8 cellular contexts compared by ENCODE assay signal in genomic region chr4:24470681-24471622, GRCh38.
DNase-seq lines count a peak whose midpoint lies in the region; ATAC-seq and TF ChIP-seq lines count a peak whose summit lies in the region.

No MANE protein-coding gene starts in this region.

- no peak for TF ChIP-seq POLR2A in testis (IDR thresholded peaks at IDR 0.05)

- H3K36me3 ChIP-seq in endocrine pancreas (ENCODE audit: control insufficient read depth, insufficient read depth, low read length): no peaks in the 10 kb centered on the region
- H3K36me3 ChIP-seq in mucosa of descending colon (ENCODE audit: low read depth): no peaks in the 10 kb centered on the region
- no peaks in the 10 kb centered on the region for H3K36me3 ChIP-seq in testis (ENCODE audit: low read depth, missing control alignments)

- H3K9me3 Mint-ChIP-seq in activated CD4-positive, alpha-beta T cell treated with anti-CD3 and anti-CD28 coated beads, Interleukin-2, amount 10 ng/mL, durations not matched to agents 24 days and 14 days: no peaks in the 10 kb centered on the region

- TF ChIP-seq CTCF in mucosa of descending colon (IDR thresholded peaks at IDR 0.05) (no peak), testis (IDR thresholded peaks at IDR 0.05) (no peak)

- H3K4me3 Mint-ChIP-seq in activated CD4-positive, alpha-beta T cell treated with anti-CD3 and anti-CD28 coated beads, Interleukin-2, amount 10 ng/mL, durations not matched to agents 24 days and 14 days: peak overlapping the region; percentile 90

- intact Hi-C loops in activated CD4-positive, alpha-beta T cell treated with anti-CD3 and anti-CD28 coated beads, Interleukin-2, amount 10 ng/mL, durations not matched to agents 24 days and 14 days (cut with micrococcal nuclease): loop anchor here (5.0 to 10.0 kb wide), 4 partner anchors 84 to 1139 kb away; partner anchors contain the start of gene SEPSECS
- intact Hi-C loops in mucosa of descending colon (cut with DNase I, micrococcal nuclease): no loop called here
- intact Hi-C loops in testis (cut with DNase I; ENCODE audit: low total_unique reads): no loop called here

- peaks cover 28% of the 10 kb centered on the region for H3K4me1 Mint-ChIP-seq in activated CD4-positive, alpha-beta T cell treated with anti-CD3 and anti-CD28 coated beads, Interleukin-2, amount 10 ng/mL, durations not matched to agents 24 days and 14 days

- no peaks in the 10 kb centered on the region for H3K9me3 ChIP-seq in endocrine pancreas (ENCODE audit: control insufficient read depth, low read length)
- H3K9me3 ChIP-seq in mucosa of descending colon: no peaks in the 10 kb centered on the region
- H3K9me3 ChIP-seq in testis: no peaks in the 10 kb centered on the region

- DNase-seq in COR-L47 (lab: John Stamatoyannopoulos, UW) (peak; percentile 31), HK-2 (ENCODE audit: unreplicated experiment) (peak; percentile 54), mucosa of descending colon (peak; percentile 24 to 53 (median 40)), testis (peak; percentile 37)
- peak; percentile 74 for DNase-seq in activated CD4-positive, alpha-beta T cell treated with anti-CD3 and anti-CD28 coated beads, Interleukin-2, amount 10 ng/mL, durations not matched to agents 24 days and 14 days

- H3K36me3 Mint-ChIP-seq in activated CD4-positive, alpha-beta T cell treated with anti-CD3 and anti-CD28 coated beads, Interleukin-2, amount 10 ng/mL, durations not matched to agents 24 days and 14 days (ENCODE audit: low read depth): peaks cover 1% of the 10 kb centered on the region

- H3K27ac Mint-ChIP-seq in activated CD4-positive, alpha-beta T cell treated with anti-CD3 and anti-CD28 coated beads, Interleukin-2, amount 10 ng/mL, durations not matched to agents 24 days and 14 days: peak overlapping the region; percentile 87

- H3K9ac ChIP-seq in endocrine pancreas (ENCODE audit: control insufficient read depth, insufficient read depth, low read length): peak overlapping the region; percentile 44

- no peaks in the 10 kb centered on the region for H3K4me1 ChIP-seq in endocrine pancreas (ENCODE audit: control insufficient read depth, insufficient read depth, low read length)
- H3K4me1 ChIP-seq in mucosa of descending colon (ENCODE audit: low read depth): peaks cover 14% of the 10 kb centered on the region
- peaks cover 11% of the 10 kb centered on the region for H3K4me1 ChIP-seq in testis

- H3K4me3 ChIP-seq in endocrine pancreas (ENCODE audit: control insufficient read depth, insufficient read depth, low read length): peak overlapping the region; percentile 38
- H3K4me3 ChIP-seq in mucosa of descending colon: no peak overlapping the region
- H3K4me3 ChIP-seq in testis: peak overlapping the region; percentile 51 to 69

- peak overlapping the region in 1 of 2 donors; percentile 68 for H3K27ac ChIP-seq in testis

- WGBS in testis, 2 donors: 0 to 1% methylated on average over 17 to 89 of the region's 90 CpGs

- no peaks in the 10 kb centered on the region for H3K27me3 ChIP-seq in endocrine pancreas (ENCODE audit: control insufficient read depth, insufficient read depth, low read length)
- no peaks in the 10 kb centered on the region for H3K27me3 ChIP-seq in testis

- ATAC-seq in mucosa of descending colon: peak; percentile 25
- ATAC-seq in GM21526 (IDR thresholded peaks at IDR 0.05; ENCODE audit: low FRiP score, unreplicated experiment): no peak
- no peak for ATAC-seq in GM18511 (IDR thresholded peaks at IDR 0.05; ENCODE audit: unreplicated experiment)

- peaks cover 77% of the 10 kb centered on the region for H3K27me3 Mint-ChIP-seq in activated CD4-positive, alpha-beta T cell treated with anti-CD3 and anti-CD28 coated beads, Interleukin-2, amount 10 ng/mL, durations not matched to agents 24 days and 14 days
